1 cellular context compared by ENCODE assay signal in genomic region chr19:9839415-9839814, GRCh38.
A peak's percentile ranks its signal among the peaks of the same experiment; 100 is the strongest.
TF ChIP-seq lines count a peak whose summit lies in the region.

No MANE protein-coding gene starts in this region.

TF ChIP-seq in IMR-90, 13 proteins besides CTCF, POLR2A, EP300 and RAD21:
- TF ChIP-seq ELK1 (IDR thresholded peaks at IDR 0.05; ENCODE audit: borderline replicate concordance, low read depth, low read length) (no peak), MXI1 (IDR thresholded peaks at IDR 0.05; ENCODE audit: borderline replicate concordance, low read depth, low read length) (peak; percentile 37; the same call in 1 of the 2 replicates)
